ENCODE assay signal across 20 cellular contexts in the genomic region with DNA sequence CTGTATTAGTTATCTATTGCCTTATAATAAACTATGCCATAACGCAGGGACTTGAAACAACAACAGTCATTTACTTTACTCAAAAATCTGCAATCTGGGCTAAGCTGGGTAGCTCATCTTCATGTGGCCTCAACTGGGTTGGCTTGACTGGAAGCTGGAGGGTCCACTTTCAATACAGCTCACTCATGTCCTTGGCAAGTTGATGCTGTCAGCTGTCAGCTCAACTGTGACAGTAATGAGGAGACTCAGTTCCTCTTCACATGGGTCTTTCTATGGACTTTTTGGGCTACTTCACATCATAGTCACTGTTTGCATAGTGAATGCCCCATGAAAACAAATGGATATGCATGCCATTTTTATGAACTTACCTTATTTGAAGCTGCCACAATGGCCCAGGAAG. TPM values are rescaled to one million over a fixed set of nuclear protein-coding genes. Genes with fewer than 3 reads are reported as not detected.
DNase-seq lines count a peak whose midpoint lies in the region; ATAC-seq, FAIRE-seq and TF ChIP-seq lines count a peak whose summit lies in the region.
"Had no signal": no experiment of that assay in that cellular context is flagged by ENCODE, and none has a peak within 500 bp of the region (broad histone marks: within the 10 kb centered on the region; RNA-seq: fewer than 3 reads in every experiment).

No MANE protein-coding gene starts in this region.

- no peak for TF ChIP-seq RAD21 in IMR-90 (IDR thresholded peaks at IDR 0.05; ENCODE audit: low read length)

- POLR2A ChIA-PET in IMR-90 (lab: Charles Lee; ENCODE audit: unreplicated experiment) = no interaction called here

- H2AK5ac ChIP-seq in IMR-90 (ENCODE audit: low read depth, low read length) (0 out of 2 replicates have a peak overlapping the region, but pooled peaks have one; percentile 60), trophoblast cell (ENCODE audit: low read length) (no peak overlapping the region)

- H3K9me1 ChIP-seq in IMR-90 (ENCODE audit: insufficient read depth, low read length) = 0 out of 2 replicates have a peak, but pooled peaks cover 3% of the 10 kb centered on the region

- no peak overlapping the region for H3K56ac ChIP-seq in IMR-90 (ENCODE audit: extremely low read depth, insufficient read depth, low read length)

- CTCF ChIA-PET in IMR-90 (lab: Yijun Ruan, JAX) = no interaction called here

- no peak overlapping the region for H4K5ac ChIP-seq in IMR-90 (ENCODE audit: low read depth, low read length)

- no peak overlapping the region for H2AK9ac ChIP-seq in IMR-90 (replicated peaks; ENCODE audit: low read depth, low read length, poor library complexity)

- H2BK20ac ChIP-seq in IMR-90 (ENCODE audit: low read depth, low read length) = no peak overlapping the region

- dilution Hi-C loops in IMR-90 (cut with HindIII; ENCODE audit: low sequenced_read_pairs, unreplicated experiment) = loop anchor here (25.0 kb wide), 1 partner anchor 236 kb away; no protein-coding TSS in a partner anchor

- TF ChIP-seq CTCF in IMR-90 (conservative IDR thresholded peaks at IDR 0.05; ENCODE audit: low read depth, low read length) (no peak), uterus (IDR thresholded peaks at IDR 0.05) (no peak)

- DNase-seq in GM12891 (ENCODE audit: insufficient read length, low spot score) = no peak
- no peak for DNase-seq in IMR-90
- no peak for DNase-seq in trophoblast cell
- DNase-seq in uterus = no peak
- DNase-seq in small intestine = no peak
- no peak for DNase-seq in natural killer cell treated with Interleukin-12 subunit alpha and Interleukin-12 subunit beta and Interleukin-15 and Interleukin-18, amount 100 ng/mL, for 72 hours (ENCODE audit: low spot score)
- DNase-seq: Caco-2; CD4-positive, CD25-positive, alpha-beta regulatory T cell; CD8-positive, alpha-beta T cell; DMS153; DND-41; H9 had no signal

- no peaks in the 10 kb centered on the region for H3K4me1 Mint-ChIP-seq in natural killer cell treated with Interleukin-12 subunit alpha and Interleukin-12 subunit beta and Interleukin-15 and Interleukin-18, amount 100 ng/mL, for 72 hours (ENCODE audit: low read depth in 2 of 2)
- H3K4me1 Mint-ChIP-seq: B cell; CD4-positive, CD25-positive, alpha-beta regulatory T cell; GM23338 had no signal

- H3K9me3 Mint-ChIP-seq in natural killer cell treated with Interleukin-12 subunit alpha and Interleukin-12 subunit beta and Interleukin-15 and Interleukin-18, amount 100 ng/mL, for 72 hours = no peaks in the 10 kb centered on the region
- H3K9me3 Mint-ChIP-seq: CD4-positive, CD25-positive, alpha-beta regulatory T cell; CD8-positive, alpha-beta T cell; GM23338; H9 had no signal

- no CpG with 5 or more reads among the region's 1 CpG for WGBS in IMR-90 (ENCODE audit: extremely low coverage in 2 of 2, insufficient read length in 1 of 2), 2 experiments
- WGBS in trophoblast cell (ENCODE audit: extremely low coverage, insufficient coverage, insufficient read length) = no CpG with 5 or more reads among the region's 1 CpG
- 88 to 93% (median 91%) methylated on average over 1 of the region's 1 CpG for WGBS in small intestine, 3 donors

- in situ Hi-C loops in IMR-90 (cut with MboI; ENCODE audit: low sequenced_read_pairs) = no loop called here

- no peaks in the 10 kb centered on the region for H3K9me3 ChIP-seq in IMR-90 (ENCODE audit: control insufficient read depth, insufficient read depth, low read length)
- no peaks in the 10 kb centered on the region for H3K9me3 ChIP-seq in trophoblast cell (ENCODE audit: insufficient read depth, low read depth, low read length)
- H3K9me3 ChIP-seq in uterus = no peaks in the 10 kb centered on the region
- no peaks in the 10 kb centered on the region for H3K9me3 ChIP-seq in small intestine (ENCODE audit: control insufficient read depth, low read depth)
- H3K9me3 ChIP-seq: BLaER1, Caco-2 had no signal

- no peak overlapping the region for H3K27ac Mint-ChIP-seq in natural killer cell treated with Interleukin-12 subunit alpha and Interleukin-12 subunit beta and Interleukin-15 and Interleukin-18, amount 100 ng/mL, for 72 hours
- H3K27ac Mint-ChIP-seq: B cell; CD4-positive, CD25-positive, alpha-beta regulatory T cell; CD8-positive, alpha-beta T cell; GM23338; H9 had no signal

- no peaks in the 10 kb centered on the region for H3K27me3 ChIP-seq in IMR-90 (ENCODE audit: control insufficient read depth, insufficient read depth, low read length)
- H3K27me3 ChIP-seq in trophoblast cell (ENCODE audit: insufficient read depth, low read length) = no peaks in the 10 kb centered on the region
- H3K27me3 ChIP-seq in uterus = no peaks in the 10 kb centered on the region
- H3K27me3 ChIP-seq in small intestine (ENCODE audit: control insufficient read depth in 2 of 2, insufficient read depth in 2 of 2, low read length in 2 of 2) = no peaks in the 10 kb centered on the region
- H3K27me3 ChIP-seq: BLaER1 had no signal

- H3K9ac ChIP-seq in IMR-90 (ENCODE audit: low read depth, low read length) = no peak overlapping the region
- peak overlapping the region; percentile 7 for H3K9ac ChIP-seq in trophoblast cell (ENCODE audit: low read length)
- H3K9ac ChIP-seq: BLaER1 had no signal

- no peak overlapping the region for H2BK15ac ChIP-seq in IMR-90 (ENCODE audit: low read depth, low read length)

- H2BK5ac ChIP-seq in IMR-90 (ENCODE audit: low read depth, low read length, poor library complexity, severe bottlenecking) = no peak overlapping the region
- no peak overlapping the region for H2BK5ac ChIP-seq in trophoblast cell (ENCODE audit: low read depth, low read length, poor library complexity)

- H4K20me1 ChIP-seq in IMR-90 (ENCODE audit: insufficient read depth, low read length) = no peaks in the 10 kb centered on the region
- H4K20me1 ChIP-seq: BLaER1 had no signal

- H3K27ac ChIP-seq in IMR-90 (ENCODE audit: insufficient read depth, low read length) = no peak overlapping the region
- no peak overlapping the region for H3K27ac ChIP-seq in trophoblast cell (ENCODE audit: low read depth, low read length)
- peak overlapping the region; percentile 5 to 54 for H3K27ac ChIP-seq in uterus
- no peak overlapping the region for H3K27ac ChIP-seq in small intestine (ENCODE audit: low read depth in 1 of 2, low read length in 1 of 2)
- H3K27ac ChIP-seq: BLaER1, C4-2B had no signal

- H3K27me3 Mint-ChIP-seq in natural killer cell treated with Interleukin-12 subunit alpha and Interleukin-12 subunit beta and Interleukin-15 and Interleukin-18, amount 100 ng/mL, for 72 hours = peaks cover 15 to 34% of the 10 kb centered on the region in 2 donors
- H3K27me3 Mint-ChIP-seq: B cell had no signal

- no peak overlapping the region for H4K12ac ChIP-seq in trophoblast cell (ENCODE audit: low read depth, low read length)

- TF ChIP-seq POLR2A in GM12891 (IDR thresholded peaks at IDR 0.05; ENCODE audit: low read depth, low read length) (no peak), IMR-90 (IDR thresholded peaks at IDR 0.05; ENCODE audit: low read depth, low read length) (no peak), uterus (IDR thresholded peaks at IDR 0.05) (no peak)

- H3K4me1 ChIP-seq in IMR-90 (ENCODE audit: control insufficient read depth, insufficient read depth, low read length) (peaks cover 4% of the 10 kb centered on the region), trophoblast cell (ENCODE audit: control insufficient read depth in 1 of 2, insufficient read depth in 2 of 2, low read length in 2 of 2) (no peaks in the 10 kb centered on the region), uterus (no peaks in the 10 kb centered on the region), small intestine (ENCODE audit: control insufficient read depth in 2 of 2, insufficient read depth in 1 of 2, low read depth in 1 of 2, low read length in 1 of 2) (no peaks in the 10 kb centered on the region)
- H3K4me1 ChIP-seq: BLaER1, Caco-2 had no signal

- H3K4me3 Mint-ChIP-seq in natural killer cell treated with Interleukin-12 subunit alpha and Interleukin-12 subunit beta and Interleukin-15 and Interleukin-18, amount 100 ng/mL, for 72 hours = no peak overlapping the region
- H3K4me3 Mint-ChIP-seq: B cell; CD4-positive, CD25-positive, alpha-beta regulatory T cell; CD8-positive, alpha-beta T cell; GM23338; H9 had no signal

- no peaks in the 10 kb centered on the region for H3K36me3 Mint-ChIP-seq in natural killer cell treated with Interleukin-12 subunit alpha and Interleukin-12 subunit beta and Interleukin-15 and Interleukin-18, amount 100 ng/mL, for 72 hours
- H3K36me3 Mint-ChIP-seq: CD4-positive, CD25-positive, alpha-beta regulatory T cell; CD8-positive, alpha-beta T cell had no signal

- no peaks in the 10 kb centered on the region for H3K36me3 ChIP-seq in IMR-90 (ENCODE audit: control insufficient read depth, insufficient read depth, low read length)
- H3K36me3 ChIP-seq in trophoblast cell (ENCODE audit: control insufficient read depth in 1 of 2, insufficient read depth in 2 of 2, low read length in 2 of 2) = no peaks in the 10 kb centered on the region
- no peaks in the 10 kb centered on the region for H3K36me3 ChIP-seq in uterus
- H3K36me3 ChIP-seq in small intestine (ENCODE audit: control insufficient read depth in 2 of 2, insufficient read depth in 2 of 2, low read length in 2 of 2) = no peaks in the 10 kb centered on the region
- H3K36me3 ChIP-seq: BLaER1 had no signal

- no TSS peak for BruUV-seq in IMR-90 (replicated peaks; lab: Mats Ljungman, UMichigan)

- H3K79me1 ChIP-seq in IMR-90 (ENCODE audit: low read depth in 1 of 2, low read length in 2 of 2) (no peaks in the 10 kb centered on the region), trophoblast cell (ENCODE audit: low read length) (no peaks in the 10 kb centered on the region)

- H3K23ac ChIP-seq in IMR-90 (ENCODE audit: low read depth, low read length) (no peak overlapping the region), trophoblast cell (ENCODE audit: low read length) (no peak overlapping the region)

- H2BK120ac ChIP-seq in IMR-90 (ENCODE audit: low read depth, low read length) (no peak overlapping the region), trophoblast cell (ENCODE audit: insufficient read depth, low read length, poor library complexity) (no peak overlapping the region)

- ATAC-seq in IMR-90 (ENCODE audit: low read depth) (no peak), HG02885 (IDR thresholded peaks at IDR 0.05; ENCODE audit: poor library complexity, unreplicated experiment) (no peak)
- no peak for ATAC-seq in natural killer cell treated with Interleukin-12 subunit alpha and Interleukin-12 subunit beta and Interleukin-15 and Interleukin-18, amount 100 ng/mL, for 72 hours
- ATAC-seq: CD8-positive, alpha-beta T cell; GM23338; HCT116 had no signal

- H3K14ac ChIP-seq in IMR-90 (replicated peaks; ENCODE audit: low read depth, low read length) (no peak overlapping the region), trophoblast cell (ENCODE audit: low read length) (no peak overlapping the region)

- no peaks in the 10 kb centered on the region for H3K79me2 ChIP-seq in trophoblast cell (ENCODE audit: control insufficient read depth, insufficient read depth, low read length, poor library complexity)

- H2AFZ ChIP-seq in IMR-90 (replicated peaks; ENCODE audit: low read length, poor library complexity) = no peak overlapping the region
- no peak overlapping the region for H2AFZ ChIP-seq in trophoblast cell (ENCODE audit: insufficient read depth, low read length, poor library complexity)
- H2AFZ ChIP-seq: GM23338 had no signal

- H3K4me3 ChIP-seq in IMR-90 (ENCODE audit: insufficient read depth, low read depth, low read length) (no peak overlapping the region), trophoblast cell (ENCODE audit: low read depth, low read length) (no peak overlapping the region), uterus (no peak overlapping the region), small intestine (ENCODE audit: low read depth in 1 of 2, low read length in 2 of 2) (no peak overlapping the region)
- H3K4me3 ChIP-seq: BLaER1, GM23338 had no signal

- no peak overlapping the region for H2BK12ac ChIP-seq in trophoblast cell (ENCODE audit: low read length)

- H3K4ac ChIP-seq in IMR-90 (ENCODE audit: low read depth, low read length) (no peak overlapping the region), trophoblast cell (ENCODE audit: low read depth, low read length) (no peak overlapping the region)

- intact Hi-C loops in IMR-90 (cut with micrococcal nuclease) = no loop called here
- intact Hi-C loops in uterus (cut with DNase I; ENCODE audit: low total_unique reads) = no loop called here

- FAIRE-seq in GM12891 (lab: Jason Lieb, UNC) (no peak), small intestine (lab: Jason Lieb, UNC) (no peak)
- FAIRE-seq: A204.1, G401.6 had no signal

- no peak overlapping the region for H3K18ac ChIP-seq in IMR-90 (ENCODE audit: low read depth, low read length)
- H3K18ac ChIP-seq in trophoblast cell (ENCODE audit: low read length) = no peak overlapping the region

- H4K8ac ChIP-seq in IMR-90 (ENCODE audit: low read depth in 2 of 2, low read length in 2 of 2) (no peak overlapping the region), trophoblast cell (ENCODE audit: low read depth, low read length) (no peak overlapping the region)

- no peak overlapping the region for H4K91ac ChIP-seq in IMR-90 (ENCODE audit: insufficient read depth, low read depth, low read length)
- H4K91ac ChIP-seq in trophoblast cell (ENCODE audit: low read depth, low read length) = no peak overlapping the region

- no peak overlapping the region for H3K4me2 ChIP-seq in IMR-90 (ENCODE audit: low read depth, low read length)
- H3K4me2 ChIP-seq in trophoblast cell (ENCODE audit: low read length) = no peak overlapping the region
- H3K4me2 ChIP-seq: BLaER1, GM23338 had no signal

RNA-seq across cellular contexts. Expression of a gene that starts 33.6 kb away (rescaled TPM):
- 91.2 TPM for polyA plus RNA-seq in GM12891 (2012; ENCODE audit: low read depth, missing spikeins)
- total RNA-seq in IMR-90 (2012; rRNA removed) = 82.1 and 133 TPM in 2 replicates
- 91.0 and 98.1 TPM in 2 replicates for polyA plus RNA-seq in IMR-90 (2012; rRNA removed)
- polyA plus RNA-seq in IMR-90 (2012; cell fraction: cytosol; rRNA removed) = 53.4 and 67.4 TPM in 2 replicates
- polyA plus RNA-seq in IMR-90 (2012; cell fraction: nucleus; rRNA removed; ENCODE audit: low replicate concordance) = 31.4 and 54.0 TPM in 2 replicates
- 226 and 235 TPM in 2 replicates for polyA plus RNA-seq in trophoblast cell (2013)
- 10 to 100 TPM; 43.8 to 65.8 (median 58.2) TPM for total RNA-seq in uterus
- 100 to 1,000 TPM in 1 of 3 donors, 10 to 100 TPM in 2; 72.1 to 104 (median 95.3) TPM for polyA plus RNA-seq in small intestine
- 100 to 1,000 TPM; 101 to 109 TPM for total RNA-seq in natural killer cell treated with Interleukin-12 subunit alpha and Interleukin-12 subunit beta and Interleukin-15 and Interleukin-18, amount 100 ng/mL, for 72 hours

RNA-seq across cellular contexts. Expression of a gene that starts 59.4 kb away (rescaled TPM):
- polyA plus RNA-seq in GM12891 (2012; ENCODE audit: low read depth, missing spikeins) = 0.82 TPM
- total RNA-seq in IMR-90 (2012; rRNA removed) = 102 and 104 TPM in 2 replicates
- 45.0 and 45.1 TPM in 2 replicates for polyA plus RNA-seq in IMR-90 (2012; rRNA removed)
- 14.0 and 14.1 TPM in 2 replicates for polyA plus RNA-seq in IMR-90 (2012; cell fraction: cytosol; rRNA removed)
- polyA plus RNA-seq in IMR-90 (2012; cell fraction: nucleus; rRNA removed; ENCODE audit: low replicate concordance) = 26.2 and 55.5 TPM in 2 replicates
- polyA plus RNA-seq in trophoblast cell (2013) = 9.0 and 9.8 TPM in 2 replicates
- 100 to 1,000 TPM in 3 of 4 donors, 10 to 100 TPM in 1; 93.7 to 173 (median 109) TPM for total RNA-seq in uterus
- 10 to 100 TPM; 38.0 to 56.1 (median 55.4) TPM for polyA plus RNA-seq in small intestine
- total RNA-seq in natural killer cell treated with Interleukin-12 subunit alpha and Interleukin-12 subunit beta and Interleukin-15 and Interleukin-18, amount 100 ng/mL, for 72 hours = 10 to 100 TPM; 38.0 to 46.2 TPM

Comparison
In these comparisons a context has a peak if more than half of its experiments do, and no peak if none do; other contexts are left out.
1. H3K27ac ChIP-seq: peak in uterus (2 of 2); none in IMR-90 (single experiment), trophoblast cell (single experiment) and small intestine (0 of 2).